ENCODE assay signal across 8 cellular contexts in the genomic region with DNA sequence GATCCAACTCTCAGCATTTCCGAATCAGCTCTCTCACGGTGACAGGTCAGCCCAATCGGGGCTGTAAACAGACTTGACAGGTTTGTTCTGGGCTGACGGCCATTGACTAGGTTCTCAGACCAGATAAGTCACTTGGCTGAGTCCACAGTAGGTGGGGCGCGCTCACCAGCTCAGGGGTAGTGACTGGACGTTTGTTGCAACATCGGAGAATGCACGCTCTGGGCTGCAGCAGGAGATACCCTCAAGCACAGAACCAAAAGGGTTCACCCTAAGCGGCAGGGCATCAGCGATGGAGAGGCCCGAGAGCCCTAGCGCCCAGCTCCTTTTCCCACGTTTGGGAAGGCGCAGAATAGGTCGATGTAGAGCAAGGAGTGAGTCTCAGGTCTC. TPM values are rescaled to one million over a fixed set of nuclear protein-coding genes. Genes with fewer than 3 reads are reported as not detected.
A peak's percentile ranks its signal among the peaks of the same experiment; 100 is the strongest.
DNase-seq lines count a peak whose midpoint lies in the region; ATAC-seq and TF ChIP-seq lines count a peak whose summit lies in the region.

No MANE protein-coding gene starts in this region.

- 1 to 3% methylated on average over 16 of the region's 16 CpGs for WGBS in body of pancreas, 2 donors

- DNase-seq in H7, result peak; percentile 43
- DNase-seq in NAMALWA (ENCODE audit: low spot score), result peak; percentile 70
- DNase-seq in body of pancreas, result peak; percentile 85 to 94 (median 92)
- DNase-seq in gastrocnemius medialis, result peak; percentile 70 to 77
- DNase-seq in NCI-H2227 treated with DMSO at 0.1 percent for 48 hours (lab: John Stamatoyannopoulos, UW), result no peak
- DNase-seq in activated gamma-delta T cell (lab: John Stamatoyannopoulos, UW), result no peak

- intact Hi-C loops in body of pancreas (cut with DNase I), result no loop called here
- intact Hi-C loops in gastrocnemius medialis (cut with DNase I; ENCODE audit: low total_unique reads), result loop anchor here (2.0 to 5.0 kb wide), 5 partner anchors 236 to 616 kb away; no protein-coding TSS in a partner anchor

- H3K4me3 ChIP-seq in H7 (ENCODE audit: insufficient read depth, low read depth, low read length), result peak overlapping the region; percentile 89
- H3K4me3 ChIP-seq in body of pancreas, result peak overlapping the region; percentile 81 to 83
- peak overlapping the region; percentile 97 for H3K4me3 ChIP-seq in iPS-18c (ENCODE audit: insufficient read depth, low read depth, low read length)
- H3K4me3 ChIP-seq in gastrocnemius medialis, result peak overlapping the region; percentile 83 to 91 (median 87)

- no peaks in the 10 kb centered on the region for H3K27me3 ChIP-seq in H7 (ENCODE audit: control insufficient read depth, insufficient read depth, low read length)
- no peaks in the 10 kb centered on the region for H3K27me3 ChIP-seq in body of pancreas
- H3K27me3 ChIP-seq in gastrocnemius medialis, result no peaks in the 10 kb centered on the region

- no peaks in the 10 kb centered on the region for H3K36me3 ChIP-seq in H7 (replicated peaks; ENCODE audit: control insufficient read depth, insufficient read depth, low read length)
- H3K36me3 ChIP-seq in body of pancreas (replicated peaks in 1 of 2; ENCODE audit: insufficient read depth in 1 of 2, low read depth in 2 of 2), result no peaks in the 10 kb centered on the region
- H3K36me3 ChIP-seq in gastrocnemius medialis, result no peaks in the 10 kb centered on the region

- peak; percentile 54 for ATAC-seq in body of pancreas
- ATAC-seq in gastrocnemius medialis, result peak; percentile 8 to 13

- H3K4me1 ChIP-seq in body of pancreas (peaks cover 16% of the 10 kb centered on the region), gastrocnemius medialis (peaks cover 0 to 2% of the 10 kb centered on the region in 2 donors)

- TF ChIP-seq CTCF in body of pancreas (IDR thresholded peaks at IDR 0.05) (peak in 4 of 7 experiments; percentile 20 to 45 (median 22)), gastrocnemius medialis (IDR thresholded peaks at IDR 0.05 in 4 of 5, conservative IDR thresholded peaks at IDR 0.05 in 1 of 5) (no peak)

- peak; percentile 1 for TF ChIP-seq POLR2A in GM10847 (IDR thresholded peaks at IDR 0.05; ENCODE audit: extremely low read depth, insufficient read length)
- no peak for TF ChIP-seq POLR2A in body of pancreas (IDR thresholded peaks at IDR 0.05)
- no peak for TF ChIP-seq POLR2A in gastrocnemius medialis (IDR thresholded peaks at IDR 0.05)

- H3K9me3 ChIP-seq in body of pancreas, result no peaks in the 10 kb centered on the region
- H3K9me3 ChIP-seq in iPS-18c (ENCODE audit: control insufficient read depth, insufficient read depth, low read length), result no peaks in the 10 kb centered on the region
- H3K9me3 ChIP-seq in gastrocnemius medialis, result no peaks in the 10 kb centered on the region

- H3K27ac ChIP-seq in body of pancreas (peak overlapping the region; percentile 91 to 99 (median 98)), gastrocnemius medialis (peak overlapping the region; percentile 86 to 97 (median 92))

- in situ Hi-C loops in gastrocnemius medialis (cut with MboI; ENCODE audit: low sequenced_read_pairs in 4 of 4), result loop anchor here in 3 of 4 donors (5.0 to 25.0 kb wide), 3 partner anchors 251 to 526 kb away; no protein-coding TSS in a partner anchor

RNA-seq across cellular contexts. Expression of a gene that starts 1.8 kb away (rescaled TPM):
- 0.10 and 0.15 TPM in 2 replicates for total RNA-seq in H7 (2014; rRNA removed; shearing (Covaris generic))
- total RNA-seq in body of pancreas (under 1 TPM; 0.78 to 0.99 TPM), gastrocnemius medialis (under 1 TPM; 0.10 to 0.39 (median 0.22) TPM)

RNA-seq across cellular contexts. Expression of a gene that starts 1.9 kb away (rescaled TPM):
- total RNA-seq in H7 (2014; rRNA removed; shearing (Covaris generic)), result 25.5 and 53.6 TPM in 2 replicates
- total RNA-seq in body of pancreas (100 to 1,000 TPM; 105 to 227 TPM), gastrocnemius medialis (10 to 100 TPM; 32.2 to 54.5 (median 41.5) TPM)

RNA-seq across cellular contexts. Expression of a gene that starts 43.5 kb away (rescaled TPM):
- total RNA-seq in H7 (2014; rRNA removed; shearing (Covaris generic)), result 37.5 and 47.2 TPM in 2 replicates
- total RNA-seq in body of pancreas (10 to 100 TPM in 1 of 2 donors, 1 to 10 TPM in 1; 9.6 to 16.9 TPM), gastrocnemius medialis (10 to 100 TPM; 32.0 to 65.4 (median 51.0) TPM)

Comparison
In these comparisons a context has a peak if more than half of its experiments do, and no peak if none do; other contexts are left out.
1. DNase-seq: peak in H7 (single experiment), NAMALWA (single experiment), body of pancreas (4 of 4) and gastrocnemius medialis (2 of 2); none in NCI-H2227 treated with DMSO at 0.1 percent for 48 hours (single experiment) and activated gamma-delta T cell (single experiment).
2. CTCF ChIP-seq: peak in body of pancreas (4 of 7); none in gastrocnemius medialis (0 of 5).
3. Peak in every context shown above with its lines, with median percentiles within 50 percentile points of each other: H3K4me3 ChIP-seq.